ENCODE assay signal across 13 cellular contexts in the genomic region with DNA sequence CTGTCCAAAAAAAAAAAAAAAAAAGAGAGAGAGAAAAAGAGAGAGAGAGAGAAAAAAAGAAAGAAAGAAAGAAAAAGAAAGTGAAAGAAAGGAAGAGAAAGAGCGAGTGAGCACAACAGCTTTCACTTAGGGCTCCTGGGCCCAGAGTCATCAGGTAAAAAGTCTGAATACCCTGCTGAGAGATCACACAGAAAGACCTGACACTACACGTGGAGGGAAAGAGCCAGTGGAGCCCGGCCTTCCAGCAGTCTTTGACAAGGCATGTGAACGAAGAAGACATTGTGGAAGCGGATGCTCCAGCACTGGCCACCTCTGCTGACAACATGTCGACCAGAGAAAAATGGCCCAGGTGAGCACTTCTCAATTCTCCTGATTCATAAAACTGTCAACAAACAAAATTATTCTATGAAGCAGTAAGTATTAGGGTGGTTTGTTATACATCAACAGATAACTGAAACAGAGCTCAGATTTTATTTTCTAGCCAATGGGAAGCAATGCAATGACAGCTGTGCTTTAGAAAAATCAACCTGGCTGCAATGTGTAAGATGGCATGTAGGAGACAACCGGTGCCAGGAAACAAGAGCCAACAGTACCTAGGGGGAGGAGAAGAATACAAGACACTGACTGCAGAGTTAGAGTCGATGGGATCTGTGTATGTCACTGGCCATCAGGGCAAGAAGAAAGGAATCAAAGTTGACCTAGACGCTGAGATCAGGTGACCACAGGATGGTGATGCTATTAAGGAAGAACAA. TPM values are rescaled to one million over a fixed set of nuclear protein-coding genes. Genes with fewer than 3 reads are reported as not detected.
DNase-seq lines count a peak whose midpoint lies in the region; ATAC-seq, FAIRE-seq and TF ChIP-seq lines count a peak whose summit lies in the region.
"Had no signal": no experiment of that assay in that cellular context is flagged by ENCODE, and none has a peak within 500 bp of the region (broad histone marks: within the 10 kb centered on the region; RNA-seq: fewer than 3 reads in every experiment).

No MANE protein-coding gene starts in this region.

- no peak for TF ChIP-seq POLR2A in endothelial cell of umbilical vein (IDR thresholded peaks at IDR 0.05; ENCODE audit: low read depth, low read length)

- H3K4me3 Mint-ChIP-seq in T-helper 1 cell treated with Interleukin-12 subunit alpha and Interleukin-12 subunit beta and Interleukin-4 antibody, amounts not matched to agents 30 μg/mL and 1 μg/mL, for 36 hours: peak overlapping the region; percentile 80
- H3K4me3 Mint-ChIP-seq in stimulated activated naive B cell treated with anti-CD40 and anti-IgM and Interleukin-4, amounts not matched to agents 10 μg/mL and 1 μg/mL and 100 μg/mL, for 72 hours: peak overlapping the region; percentile 49 to 72

- H3K9me3 ChIP-seq in endothelial cell of umbilical vein (replicated peaks; ENCODE audit: control insufficient read depth, insufficient read depth, low read length): no peaks in the 10 kb centered on the region
- H3K9me3 ChIP-seq: ovary had no signal

- no peak for ATAC-seq in stimulated activated naive B cell treated with anti-CD40 and anti-IgM and Interleukin-4, amounts not matched to agents 10 μg/mL and 1 μg/mL and 100 μg/mL, for 72 hours (replicated peaks)

- H3K4me3 ChIP-seq in endothelial cell of umbilical vein (replicated peaks in 1 of 3; ENCODE audit: insufficient read depth in 1 of 3, low read depth in 1 of 3, low read length in 3 of 3): no peak overlapping the region
- H3K4me3 ChIP-seq: ovary had no signal

- dilution Hi-C loops in endothelial cell of umbilical vein (cut with MboI; ENCODE audit: extremely low pct_ligation_motif_present, low sequenced_read_pairs): no loop called here

- peaks cover 19% of the 10 kb centered on the region for H3K4me1 ChIP-seq in endothelial cell of umbilical vein (ENCODE audit: control insufficient read depth, extremely low read depth, insufficient read depth, low read length)

- peak; percentile 10 for DNase-seq in stimulated activated CD4-positive, alpha-beta T cell treated with anti-CD3 and anti-CD28 coated beads, Interleukin-15, amount 100 ng/mL, for 24 hours
- no peak for DNase-seq in stimulated activated CD4-positive, alpha-beta T cell treated with anti-CD3 and anti-CD28 coated beads, Interleukin-2, amount 100 ng/mL, for 48 hours
- DNase-seq in endothelial cell of umbilical vein (ENCODE audit: low read depth, low spot score) (no peak), amniotic stem cell (lab: John Stamatoyannopoulos, UW) (no peak), NCI-H82 (lab: John Stamatoyannopoulos, UW) (no peak)
- no peak for DNase-seq in stimulated activated naive B cell treated with anti-CD40 and anti-IgM and Interleukin-4, amounts not matched to agents 10 μg/mL and 1 μg/mL and 100 μg/mL, for 72 hours
- no peak for DNase-seq in stimulated activated naive CD4-positive, alpha-beta T cell treated with Interleukin-2 at 50 U/mL for 16 hours (lab: John Stamatoyannopoulos, UW)
- DNase-seq: activated CD4-positive, CD25-positive, alpha-beta regulatory T cell; C1 segment of cervical spinal cord; NCI-H446 treated with DMSO at 0.1 percent for 48 hours; ovary; SHP77 treated with DMSO at 0.1 percent for 48 hours had no signal

- peaks cover 47% of the 10 kb centered on the region for H3K4me1 Mint-ChIP-seq in T-helper 1 cell treated with Interleukin-12 subunit alpha and Interleukin-12 subunit beta and Interleukin-4 antibody, amounts not matched to agents 30 μg/mL and 1 μg/mL, for 36 hours (ENCODE audit: low read depth)
- H3K4me1 Mint-ChIP-seq in stimulated activated naive B cell treated with anti-CD40 and anti-IgM and Interleukin-4, amounts not matched to agents 10 μg/mL and 1 μg/mL and 100 μg/mL, for 72 hours: peaks cover 32 to 65% of the 10 kb centered on the region in 2 donors

- no peak overlapping the region for H3K9ac ChIP-seq in endothelial cell of umbilical vein (replicated peaks; ENCODE audit: extremely low read depth, insufficient read depth, low read length)

- H3K27ac ChIP-seq in endothelial cell of umbilical vein (ENCODE audit: insufficient read depth, low read depth, low read length): no peak overlapping the region
- H3K27ac ChIP-seq: ovary had no signal

- no peak overlapping the region for H2AFZ ChIP-seq in endothelial cell of umbilical vein (ENCODE audit: low read depth, low read length)

- no peaks in the 10 kb centered on the region for H3K27me3 ChIP-seq in endothelial cell of umbilical vein (ENCODE audit: control insufficient read depth in 2 of 2, insufficient read depth in 2 of 2, low read length in 2 of 2)
- H3K27me3 ChIP-seq: ovary had no signal

- H3K36me3 Mint-ChIP-seq in T-helper 1 cell treated with Interleukin-12 subunit alpha and Interleukin-12 subunit beta and Interleukin-4 antibody, amounts not matched to agents 30 μg/mL and 1 μg/mL, for 36 hours (ENCODE audit: low read depth): peaks cover 10% of the 10 kb centered on the region
- H3K36me3 Mint-ChIP-seq in stimulated activated naive B cell treated with anti-CD40 and anti-IgM and Interleukin-4, amounts not matched to agents 10 μg/mL and 1 μg/mL and 100 μg/mL, for 72 hours: peaks cover 27 to 42% of the 10 kb centered on the region in 2 donors

- peak; percentile 42 for FAIRE-seq in endothelial cell of umbilical vein (lab: Jason Lieb, UNC)

- CTCF ChIA-PET in endothelial cell of umbilical vein (lab: Charles Lee): interaction anchor here (1.5 kb wide), 1 partner anchor 11 kb away, joined by 4 read pairs; no protein-coding TSS in a partner anchor

- no peaks in the 10 kb centered on the region for H3K9me3 Mint-ChIP-seq in T-helper 1 cell treated with Interleukin-12 subunit alpha and Interleukin-12 subunit beta and Interleukin-4 antibody, amounts not matched to agents 30 μg/mL and 1 μg/mL, for 36 hours
- H3K9me3 Mint-ChIP-seq in stimulated activated naive B cell treated with anti-CD40 and anti-IgM and Interleukin-4, amounts not matched to agents 10 μg/mL and 1 μg/mL and 100 μg/mL, for 72 hours: peaks cover 3% of the 10 kb centered on the region in 2 donors

- no peaks in the 10 kb centered on the region for H3K36me3 ChIP-seq in endothelial cell of umbilical vein (ENCODE audit: control insufficient read depth in 2 of 2, extremely low read depth in 1 of 2, insufficient read depth in 2 of 2, low read length in 2 of 2)
- H3K36me3 ChIP-seq: ovary had no signal

- peak overlapping the region; percentile 89 for H3K27ac Mint-ChIP-seq in T-helper 1 cell treated with Interleukin-12 subunit alpha and Interleukin-12 subunit beta and Interleukin-4 antibody, amounts not matched to agents 30 μg/mL and 1 μg/mL, for 36 hours
- peak overlapping the region; percentile 72 for H3K27ac Mint-ChIP-seq in stimulated activated naive B cell treated with anti-CD40 and anti-IgM and Interleukin-4, amounts not matched to agents 10 μg/mL and 1 μg/mL and 100 μg/mL, for 72 hours

- BruUV-seq in endothelial cell of umbilical vein (replicated peaks; lab: Mats Ljungman, UMichigan): no TSS peak

- no peaks in the 10 kb centered on the region for H3K9me1 ChIP-seq in endothelial cell of umbilical vein (replicated peaks; ENCODE audit: control insufficient read depth, extremely low read depth, insufficient read depth, low read length)

- no peak overlapping the region for H3K4me2 ChIP-seq in endothelial cell of umbilical vein (ENCODE audit: insufficient read depth, low read length)

- intact Hi-C loops in endothelial cell of umbilical vein (cut with micrococcal nuclease): no loop called here

- H4K20me1 ChIP-seq in endothelial cell of umbilical vein (replicated peaks; ENCODE audit: control insufficient read depth, extremely low read depth, insufficient read depth, low read length): peaks cover 2% of the 10 kb centered on the region

- no peak for TF ChIP-seq CTCF in endothelial cell of umbilical vein (IDR thresholded peaks at IDR 0.05; ENCODE audit: extremely low read depth in 1 of 2, insufficient read depth in 1 of 2, low read depth in 1 of 2, low read length in 2 of 2)

- POLR2A ChIA-PET in endothelial cell of umbilical vein (lab: Charles Lee): no interaction called here

- no peaks in the 10 kb centered on the region for H3K27me3 Mint-ChIP-seq in T-helper 1 cell treated with Interleukin-12 subunit alpha and Interleukin-12 subunit beta and Interleukin-4 antibody, amounts not matched to agents 30 μg/mL and 1 μg/mL, for 36 hours (ENCODE audit: low read depth)
- no peaks in the 10 kb centered on the region for H3K27me3 Mint-ChIP-seq in stimulated activated naive B cell treated with anti-CD40 and anti-IgM and Interleukin-4, amounts not matched to agents 10 μg/mL and 1 μg/mL and 100 μg/mL, for 72 hours

- peaks cover 71% of the 10 kb centered on the region for H3K79me2 ChIP-seq in endothelial cell of umbilical vein (ENCODE audit: control insufficient read depth, insufficient read depth, low read length)

TF ChIP-seq in endothelial cell of umbilical vein, 7 proteins besides CTCF, POLR2A, EP300 and RAD21:
- TF ChIP-seq FOS (IDR thresholded peaks at IDR 0.05; ENCODE audit: borderline replicate concordance, insufficient read depth, low read length) (no peak), GATA2 (IDR thresholded peaks at IDR 0.05; ENCODE audit: insufficient read depth, insufficient read length, low read depth, low read length) (no peak), POLR2AphosphoS5 (IDR thresholded peaks at IDR 0.05; ENCODE audit: insufficient read depth, low read depth, low read length) (no peak), EZH2 (IDR thresholded peaks at IDR 0.05; ENCODE audit: borderline replicate concordance, low read depth, low read length, severe bottlenecking) (no peak), MYC (IDR thresholded peaks at IDR 0.05; ENCODE audit: low read depth, low read length) (no peak), JUN (IDR thresholded peaks at IDR 0.05; ENCODE audit: borderline replicate concordance, insufficient read depth, insufficient read length, low read depth) (no peak), MAX (IDR thresholded peaks at IDR 0.05; ENCODE audit: insufficient read depth, insufficient read length) (no peak)

RNA-seq across cellular contexts. Expression of gene RNF216, which starts 4.4 kb away (rescaled TPM):
- 33.2 and 37.1 TPM in 2 replicates for total RNA-seq in endothelial cell of umbilical vein
- 16.4 TPM in 2 replicates for polyA plus RNA-seq in endothelial cell of umbilical vein
- 17.3 and 20.8 TPM in 2 replicates for polyA plus RNA-seq in endothelial cell of umbilical vein (2011; cell fraction: cytosol; rRNA removed)
- polyA plus RNA-seq in endothelial cell of umbilical vein (2011; cell fraction: nucleus; rRNA removed): 46.5 and 50.9 TPM in 2 replicates
- 21.5 and 22.2 TPM in 2 replicates for polyA plus RNA-seq in endothelial cell of umbilical vein (2012)
- polyA minus RNA-seq in endothelial cell of umbilical vein: 36.3 and 38.8 TPM in 2 replicates
- polyA minus RNA-seq in endothelial cell of umbilical vein (2011; cell fraction: cytosol; rRNA and poly(A)+ RNA removed): 19.4 TPM
- polyA minus RNA-seq in endothelial cell of umbilical vein (2011; cell fraction: nucleus; rRNA and poly(A)+ RNA removed): 55.5 and 68.0 TPM in 2 replicates
